ENCODE assay signal across 24 cellular contexts in genomic region chr10:96339383-96339782, GRCh38. TPM values are rescaled to one million over a fixed set of nuclear protein-coding genes. Genes with fewer than 3 reads are reported as not detected.
"Had no signal": no experiment of that assay in that cellular context is flagged by ENCODE, and none has a peak within 500 bp of the region (broad histone marks: within the 10 kb centered on the region; RNA-seq: fewer than 3 reads in every experiment).

No MANE protein-coding gene starts in this region.

- H3K4me3 ChIP-seq: colonic mucosa, psoas muscle, sigmoid colon, skin epidermis had no signal

- H3K4me1 ChIP-seq: colonic mucosa, psoas muscle, sigmoid colon had no signal

- DNase-seq: colonic mucosa; effector CD8-positive, alpha-beta T cell; foreskin melanocyte; kidney glomerular epithelial cell; naive thymus-derived CD4-positive, alpha-beta T cell; nephron progenitor cell; psoas muscle; retina; sigmoid colon; stimulated activated CD4-positive, alpha-beta T cell treated with anti-CD3 and anti-CD28 coated beads, Interleukin-2, amount 100 ng/mL, for 24 hours; stimulated activated CD4-positive, alpha-beta T cell treated with anti-CD3 and anti-CD28 coated beads, Interleukin-4, amount 100 ng/mL, for 4 hours; stimulated activated naive B cell treated with anti-CD40 and anti-IgM and Interleukin-4, amounts not matched to agents 10 μg/mL and 1 μg/mL and 100 μg/mL, for 72 hours; stimulated activated naive CD8-positive, alpha-beta T cell treated with anti-CD3 and anti-CD28 coated beads, Interleukin-15, amount 100 ng/mL, for 72 hours had no signal

- H3K27me3 ChIP-seq: colonic mucosa, neutrophil, sigmoid colon had no signal

- H3K36me3 ChIP-seq: colonic mucosa, neutrophil, sigmoid colon had no signal

- H3K9me3 ChIP-seq: colonic mucosa, neutrophil, psoas muscle, sigmoid colon had no signal

- H3K27ac ChIP-seq: colonic mucosa, neutrophil, psoas muscle, sigmoid colon, skin epidermis had no signal

- ATAC-seq: naive thymus-derived CD4-positive, alpha-beta T cell; psoas muscle; stimulated activated naive CD8-positive, alpha-beta T cell treated with anti-CD3 and anti-CD28 coated beads, Interleukin-15, amount 100 ng/mL, for 72 hours had no signal

RNA-seq across cellular contexts. Expression of gene OPALIN, which starts 19.4 kb away (rescaled TPM):
- total RNA-seq: colonic mucosa; dermis microvascular lymphatic vessel endothelial cell; liver; lung microvascular endothelial cell; mesenteric fat pad; mononuclear cell; naive thymus-derived CD4-positive, alpha-beta T cell; osteoblast; psoas muscle; sigmoid colon; subcutaneous adipose tissue; urinary bladder had no signal
- polyA plus RNA-seq: esophagus; liver; naive thymus-derived CD4-positive, alpha-beta T cell; sigmoid colon; urinary bladder had no signal

RNA-seq across cellular contexts. Expression of gene DNTT, which starts 35.1 kb away (rescaled TPM):
- total RNA-seq: colonic mucosa, dermis microvascular lymphatic vessel endothelial cell, lung microvascular endothelial cell, mesenteric fat pad, osteoblast, psoas muscle, sigmoid colon, subcutaneous adipose tissue, urinary bladder had no signal
- polyA plus RNA-seq: esophagus, liver, sigmoid colon, urinary bladder had no signal
